ENCODE assay signal across 13 cellular contexts in the genomic region with DNA sequence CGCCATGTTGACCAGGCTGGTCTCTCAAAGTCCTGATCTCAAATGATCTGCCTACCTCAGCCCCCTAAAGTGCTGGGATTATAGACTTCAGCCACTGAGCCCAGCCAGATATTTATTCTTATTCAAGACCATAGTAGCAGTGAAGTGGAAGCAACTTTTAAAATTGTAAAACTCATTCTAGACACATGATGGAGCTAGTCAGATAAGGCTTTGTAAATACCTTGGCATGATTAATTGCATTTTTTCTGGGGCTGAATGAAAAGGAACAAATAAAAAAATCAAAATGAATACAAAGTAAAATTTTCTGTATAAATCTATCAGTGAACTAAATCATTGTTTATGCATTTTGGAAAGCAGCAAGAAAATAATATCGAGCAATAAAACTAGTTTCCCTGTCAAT. TPM values are rescaled to one million over a fixed set of nuclear protein-coding genes. Genes with fewer than 3 reads are reported as not detected.
DNase-seq lines count a peak whose midpoint lies in the region; ATAC-seq, FAIRE-seq and TF ChIP-seq lines count a peak whose summit lies in the region.
"Had no signal": no experiment of that assay in that cellular context is flagged by ENCODE, and none has a peak within 500 bp of the region (broad histone marks: within the 10 kb centered on the region; RNA-seq: fewer than 3 reads in every experiment).

No MANE protein-coding gene starts in this region.

- no peaks in the 10 kb centered on the region for H3K36me3 Mint-ChIP-seq in HFFc6 (ENCODE audit: low read depth)
- H3K36me3 Mint-ChIP-seq in activated naive CD4-positive, alpha-beta T cell treated with anti-CD3 and anti-CD28 coated beads for 36 hours (ENCODE audit: low read depth), result no peaks in the 10 kb centered on the region
- H3K36me3 Mint-ChIP-seq: activated naive CD4-positive, alpha-beta T cell treated with anti-CD3 and anti-CD28 coated beads, Interleukin-2, amount 50 U/mL, for 24 hours had no signal

- CTCF ChIA-PET in activated naive CD4-positive, alpha-beta T cell treated with anti-CD3 and anti-CD28 coated beads for 36 hours (lab: Charles Lee), result no interaction called here

- ATAC-seq in HG03469 (IDR thresholded peaks at IDR 0.05; ENCODE audit: unreplicated experiment) (no peak), GM18502 (IDR thresholded peaks at IDR 0.05; ENCODE audit: poor library complexity, unreplicated experiment) (no peak)
- ATAC-seq: sciatic nerve had no signal

- H3K27ac Mint-ChIP-seq in HFFc6, result no peak overlapping the region
- no peak overlapping the region for H3K27ac Mint-ChIP-seq in activated naive CD4-positive, alpha-beta T cell treated with anti-CD3 and anti-CD28 coated beads for 36 hours
- H3K27ac Mint-ChIP-seq: activated CD4-positive, alpha-beta memory T cell treated with anti-CD3 and anti-CD28 coated beads, Interleukin-2, amount 10 ng/mL, durations not matched to agents 7 days and 5 days; activated naive CD4-positive, alpha-beta T cell treated with anti-CD3 and anti-CD28 coated beads, Interleukin-2, amount 50 U/mL, for 24 hours had no signal

- no peak overlapping the region for H3K4me3 Mint-ChIP-seq in HFFc6
- no peak overlapping the region for H3K4me3 Mint-ChIP-seq in activated naive CD4-positive, alpha-beta T cell treated with anti-CD3 and anti-CD28 coated beads for 36 hours
- H3K4me3 Mint-ChIP-seq: activated CD4-positive, alpha-beta memory T cell treated with anti-CD3 and anti-CD28 coated beads, Interleukin-2, amount 10 ng/mL, durations not matched to agents 7 days and 5 days; activated naive CD4-positive, alpha-beta T cell treated with anti-CD3 and anti-CD28 coated beads, Interleukin-2, amount 50 U/mL, for 24 hours had no signal

- H3K27me3 Mint-ChIP-seq in HFFc6 (ENCODE audit: insufficient read depth), result peaks cover 2% of the 10 kb centered on the region; the same call in 1 of the 2 replicates
- H3K27me3 Mint-ChIP-seq in activated naive CD4-positive, alpha-beta T cell treated with anti-CD3 and anti-CD28 coated beads for 36 hours (ENCODE audit: low read depth), result peaks cover 27% of the 10 kb centered on the region

- intact Hi-C loops in activated naive CD4-positive, alpha-beta T cell treated with anti-CD3 and anti-CD28 coated beads for 36 hours (cut with micrococcal nuclease), result no loop called here

- FAIRE-seq in D721Med (lab: Jason Lieb, UNC), result no peak
- FAIRE-seq: H1 had no signal

- DNase-seq in D721Med (ENCODE audit: insufficient read length, low spot score) (no peak), HFFc6 (peak; percentile 21), SW480 (ENCODE audit: low spot score) (peak; percentile 17), lung microvascular endothelial cell (ENCODE audit: low read depth in 2 of 2) (peak; percentile 20 to 35), islet precursor cell (no peak)
- DNase-seq in activated naive CD4-positive, alpha-beta T cell treated with anti-CD3 and anti-CD28 coated beads for 36 hours, result no peak
- DNase-seq: activated CD4-positive, alpha-beta memory T cell treated with anti-CD3 and anti-CD28 coated beads, Interleukin-2, amount 10 ng/mL, durations not matched to agents 7 days and 5 days; trophoblast cell had no signal

- H3K4me1 Mint-ChIP-seq in HFFc6 (ENCODE audit: low read depth), result peaks cover 34% of the 10 kb centered on the region
- H3K4me1 Mint-ChIP-seq in activated naive CD4-positive, alpha-beta T cell treated with anti-CD3 and anti-CD28 coated beads for 36 hours (ENCODE audit: low read depth), result peaks cover 9% of the 10 kb centered on the region

- H3K9me3 Mint-ChIP-seq in HFFc6, result no peaks in the 10 kb centered on the region
- H3K9me3 Mint-ChIP-seq in activated naive CD4-positive, alpha-beta T cell treated with anti-CD3 and anti-CD28 coated beads for 36 hours, result no peaks in the 10 kb centered on the region
- H3K9me3 Mint-ChIP-seq: activated CD4-positive, alpha-beta memory T cell treated with anti-CD3 and anti-CD28 coated beads, Interleukin-2, amount 10 ng/mL, durations not matched to agents 7 days and 5 days; activated naive CD4-positive, alpha-beta T cell treated with anti-CD3 and anti-CD28 coated beads, Interleukin-2, amount 50 U/mL, for 24 hours had no signal

- TF ChIP-seq CTCF in D721Med (IDR thresholded peaks at IDR 0.05; ENCODE audit: insufficient read depth, missing control alignments) (peak; percentile 10), HFFc6 (IDR thresholded peaks at IDR 0.05) (peak; percentile 51)

RNA-seq across cellular contexts. Expression of a gene that starts 4.1 kb away (rescaled TPM):
- 100 to 1,000 TPM; 108 to 142 (median 115) TPM for total RNA-seq in HFFc6 (2021; fragmentation: NEBNext Ultra II Directional; extraction: Animal tissue kit (Norgen Biotek cat#: 25700))
- total RNA-seq in lung microvascular endothelial cell, result 12.1 and 19.2 TPM in 2 replicates
- total RNA-seq in activated naive CD4-positive, alpha-beta T cell treated with anti-CD3 and anti-CD28 coated beads for 36 hours, result 1 to 10 TPM; 1.4 to 2.9 TPM

Comparison
In these comparisons a context has a peak if more than half of its experiments do, and no peak if none do; other contexts are left out.
1. DNase-seq: peak in HFFc6 (single experiment), SW480 (single experiment) and lung microvascular endothelial cell (2 of 2); none in D721Med (single experiment), activated naive CD4-positive, alpha-beta T cell treated with anti-CD3 and anti-CD28 coated beads for 36 hours (single experiment) and islet precursor cell (single experiment).